Comparison of ENCODE assay signal across 8 cellular contexts in genomic region chr4:3480528-3481112, GRCh38. TPM values are rescaled to one million over a fixed set of nuclear protein-coding genes. Genes with fewer than 3 reads are reported as not detected.
DNase-seq lines count a peak whose midpoint lies in the region; ATAC-seq, FAIRE-seq and TF ChIP-seq lines count a peak whose summit lies in the region.

No MANE protein-coding gene starts in this region.

- no peaks in the 10 kb centered on the region for H3K36me3 Mint-ChIP-seq in memory B cell

- H4K8ac ChIP-seq in H1 (ENCODE audit: extremely low read depth, insufficient read depth, low read length), result no peak overlapping the region

- H3K9me3 Mint-ChIP-seq in memory B cell, result no peaks in the 10 kb centered on the region

- no peaks in the 10 kb centered on the region for H3K79me1 ChIP-seq in H1 (ENCODE audit: low read depth, low read length)

- no peaks in the 10 kb centered on the region for H3K36me3 ChIP-seq in H1 (ENCODE audit: control insufficient read depth in 2 of 4, insufficient read depth in 4 of 4, low read length in 3 of 4)

- peak; percentile 78 to 88 for TF ChIP-seq RAD21 in H1 (IDR thresholded peaks at IDR 0.05 in 1 of 2, conservative IDR thresholded peaks at IDR 0.05 in 1 of 2; ENCODE audit: low read depth in 2 of 2, low read length in 2 of 2)

- H3K9ac ChIP-seq in H1 (replicated peaks in 1 of 4; ENCODE audit: extremely low read depth in 1 of 4, low read depth in 3 of 4, low read length in 3 of 4), result no peak overlapping the region

- H3K27me3 ChIP-seq in H1 (replicated peaks in 1 of 4; ENCODE audit: control insufficient read depth in 3 of 4, extremely low read depth in 1 of 4, insufficient read depth in 3 of 4, low read length in 3 of 4), result peaks cover 7 to 69% (median 48%) of the 10 kb centered on the region in 4 experiments

- no peak overlapping the region for H3K23ac ChIP-seq in H1 (ENCODE audit: insufficient read length)

- H3K14ac ChIP-seq in H1 (ENCODE audit: insufficient read length), result no peak overlapping the region

- H2BK20ac ChIP-seq in H1 (ENCODE audit: low read length), result peak overlapping the region; percentile 72; the same call in 1 of the 2 replicates

- 5% methylated on average over 17 of the region's 17 CpGs; no CpG with 5 or more reads in 1 of the 2 experiments for WGBS in H1 (ENCODE audit: extremely low coverage in 1 of 2, insufficient coverage in 1 of 2, insufficient read length in 1 of 2, insufficient replicate concordance in 2 of 2, low coverage in 1 of 2, low lambda C conversion rate in 2 of 2, missing lambda C conversion rate in 1 of 2), 2 experiments

- peak overlapping the region; percentile 58 for H3K27ac Mint-ChIP-seq in memory B cell

- TF ChIP-seq POLR2A in H1 (IDR thresholded peaks at IDR 0.05; ENCODE audit: control extremely low read depth in 1 of 2, low read depth in 2 of 2, low read length in 2 of 2), result no peak

- H2BK15ac ChIP-seq in H1 (ENCODE audit: low read length), result no peak overlapping the region

- H3K27me3 Mint-ChIP-seq in memory B cell, result no peaks in the 10 kb centered on the region

- H3K18ac ChIP-seq in H1 (ENCODE audit: extremely low read depth, low read length), result peak overlapping the region; percentile 38; the same call in 1 of the 2 replicates

- H3K4me3 ChIP-seq in H1 (ENCODE audit: extremely low read depth in 1 of 4, insufficient read depth in 2 of 4, low read depth in 3 of 4, low read length in 4 of 4), result peak overlapping the region in 2 of 4 experiments; percentile 23 to 49; a peak in 4 of 8 replicates

- no peak overlapping the region for H3K56ac ChIP-seq in H1 (replicated peaks; ENCODE audit: insufficient read length, low read depth, low read length)

- no peak overlapping the region for H2AK5ac ChIP-seq in H1 (ENCODE audit: low read depth, low read length)

- H3K79me2 ChIP-seq in H1 (ENCODE audit: control insufficient read depth in 1 of 2, insufficient read depth in 2 of 2, low read length in 2 of 2), result no peaks in the 10 kb centered on the region

- peak overlapping the region; percentile 32 for H3K4ac ChIP-seq in H1 (replicated peaks; ENCODE audit: insufficient read length, low read depth, low read length)

- peak overlapping the region; percentile 75; the same call in 1 of the 2 replicates for H2BK5ac ChIP-seq in H1 (ENCODE audit: low read depth, low read length)

- peaks cover 27% of the 10 kb centered on the region for H3K4me1 Mint-ChIP-seq in memory B cell

- H3K23me2 ChIP-seq in H1 (ENCODE audit: low read depth, low read length), result peaks cover 3% of the 10 kb centered on the region; the same call in 1 of the 2 replicates

- H3K4me3 Mint-ChIP-seq in memory B cell, result no peak overlapping the region

- H4K91ac ChIP-seq in H1 (replicated peaks; ENCODE audit: insufficient read length, low read length), result no peak overlapping the region

- TF ChIP-seq EP300 in H1 (IDR thresholded peaks at IDR 0.05; ENCODE audit: borderline replicate concordance in 1 of 2, low read depth in 2 of 2, low read length in 2 of 2), result no peak

- H2BK120ac ChIP-seq in H1 (replicated peaks; ENCODE audit: low read depth, low read length), result no peak overlapping the region

- POLR2A ChIA-PET in H1 (lab: Charles Lee; ENCODE audit: partially characterized antibody), result interaction anchor here (1.0 to 1.4 kb wide), 4 partner anchors 13 to 286 kb away, joined by 3 to 5 read pairs (median 4); no protein-coding TSS in a partner anchor

- H3K4me2 ChIP-seq in H1 (ENCODE audit: insufficient read depth in 1 of 2, low read depth in 2 of 2, low read length in 2 of 2), result peak overlapping the region; percentile 59 to 70

- H2BK12ac ChIP-seq in H1 (ENCODE audit: low read depth, low read length), result no peak overlapping the region

- CTCF ChIA-PET in H1 (lab: Charles Lee; ENCODE audit: partially characterized antibody), result interaction anchor here (0.7 to 6.8 kb wide), 56 partner anchors 9 to 400 kb away, joined by 3 to 48 read pairs (median 5); partner anchors contain the start of genes DOK7 and HGFAC

- no peaks in the 10 kb centered on the region for H3K9me3 ChIP-seq in H1 (ENCODE audit: insufficient read depth in 2 of 2, low read depth in 1 of 2, low read length in 1 of 2)

- TF ChIP-seq CTCF in H1 (IDR thresholded peaks at IDR 0.05; ENCODE audit: control extremely low read depth in 1 of 3, insufficient read depth in 1 of 3, low read depth in 1 of 3, low read length in 3 of 3), result peak in 2 of 3 experiments; percentile 97 to 98; a peak in 3 of 4 replicates

- ATAC-seq in HG02885 (IDR thresholded peaks at IDR 0.05; ENCODE audit: poor library complexity, unreplicated experiment), result peak; percentile 78
- no peak for ATAC-seq in memory B cell (ENCODE audit: low read depth)
- no peak for ATAC-seq in HG02852 (IDR thresholded peaks at IDR 0.05; ENCODE audit: unreplicated experiment)

- DNase-seq in EL (peak; percentile 73), NCI-H82 (lab: John Stamatoyannopoulos, UW) (peak; percentile 68), H1 (ENCODE audit: low read depth in 1 of 2, low spot score in 2 of 2) (peak; percentile 66 to 100), memory B cell (ENCODE audit: low spot score in 2 of 2) (peak; percentile 87 to 95)
- peak; percentile 7 to 63 for DNase-seq in activated CD8-positive, alpha-beta memory T cell treated with anti-CD3 and anti-CD28 coated beads for 1 hour (ENCODE audit: extremely low read depth in 1 of 2, low read depth in 1 of 2)
- peak; percentile 57 to 59 for DNase-seq in stimulated activated CD8-positive, alpha-beta memory T cell treated with anti-CD3 and anti-CD28 coated beads, Interleukin-15, amount 100 ng/mL, for 48 hours (ENCODE audit: low read depth in 2 of 2)

- no peak for FAIRE-seq in H1 (lab: Jason Lieb, UNC)

- peak overlapping the region; percentile 61 for H4K5ac ChIP-seq in H1 (ENCODE audit: insufficient read length, low read depth, low read length)

- H3K27ac ChIP-seq in H1 (ENCODE audit: low read depth, low read length), result no peak overlapping the region

- H2AFZ ChIP-seq in H1 (ENCODE audit: low read length), result no peak overlapping the region

- peaks cover 0 to 30% (median 22%) of the 10 kb centered on the region in 4 experiments; a peak in 6 of 7 replicates for H3K4me1 ChIP-seq in H1 (replicated peaks in 1 of 4; ENCODE audit: control insufficient read depth in 3 of 4, insufficient read depth in 4 of 4, low read length in 3 of 4)

- peaks cover 0 to 1% of the 10 kb centered on the region in 2 experiments for H4K20me1 ChIP-seq in H1 (replicated peaks in 1 of 2; ENCODE audit: control insufficient read depth in 1 of 2, insufficient read depth in 2 of 2, low read length in 2 of 2)

TF ChIP-seq in H1, 55 proteins besides CTCF, POLR2A, EP300 and RAD21 (continues in another document):
- TF ChIP-seq JUN (IDR thresholded peaks at IDR 0.05; ENCODE audit: low read depth, low read length) (0 out of 2 replicates have a peak, but pooled peaks have one; percentile 37), SIN3A (conservative IDR thresholded peaks at IDR 0.05 in 1 of 2, IDR thresholded peaks at IDR 0.05 in 1 of 2; ENCODE audit: low read depth in 1 of 2, low read length in 2 of 2) (0 out of 4 replicates have a peak, but pooled peaks of 1 of the 2 experiments have one; percentile 27), MAX (IDR thresholded peaks at IDR 0.05) (peak; percentile 21; the same call in 1 of the 2 replicates), TEAD4 (IDR thresholded peaks at IDR 0.05; ENCODE audit: low read depth, low read length) (peak; percentile 21; the same call in 1 of the 2 replicates), SP2 (IDR thresholded peaks at IDR 0.05; ENCODE audit: low read length) (no peak), GABPA (IDR thresholded peaks at IDR 0.05; ENCODE audit: borderline replicate concordance, insufficient read depth, low read length) (peak; percentile 68; the same call in 1 of the 2 replicates), HDAC2 (IDR thresholded peaks at IDR 0.05; ENCODE audit: borderline replicate concordance in 1 of 2, low read depth in 2 of 2, low read length in 2 of 2) (0 out of 4 replicates have a peak, but pooled peaks of 1 of the 2 experiments have one; percentile 27), NRF1 (IDR thresholded peaks at IDR 0.05; ENCODE audit: low read depth, low read length) (0 out of 2 replicates have a peak, but pooled peaks have one; percentile 12)

RNA-seq across cellular contexts. Expression of gene DOK7, which starts 17.5 kb away (rescaled TPM):
- total RNA-seq in H1 (2021; fragmentation: NEBNext Ultra II Directional; extraction: Animal tissue kit (Norgen Biotek cat#: 25700)), result not detected in 2 replicates
- 0.32 and 0.36 TPM in 2 replicates for polyA plus RNA-seq in H1 (2011; rRNA removed)
- 0.19 TPM for polyA plus RNA-seq in H1 (2011; cell fraction: cytosol; rRNA removed)
- polyA plus RNA-seq in H1 (2011; cell fraction: nucleus; rRNA removed), result 0.27 TPM
- 0.09 to 0.32 TPM (median 0.25 TPM) in 3 of 4 replicates, not detected in the other for polyA plus RNA-seq in H1 (2012, experiment 1 of 2)
- polyA plus RNA-seq in H1 (2012, experiment 2 of 2), result 0.09 TPM
- polyA plus RNA-seq in H1 (2013, experiment 1 of 2), result 0.14 TPM
- 0.13 TPM for polyA plus RNA-seq in H1 (2013, experiment 2 of 2)
- not detected in 2 replicates for polyA minus RNA-seq in H1 (2011; rRNA and poly(A)+ RNA removed)
- not detected for polyA minus RNA-seq in H1 (2011; cell fraction: cytosol; rRNA and poly(A)+ RNA removed)
- polyA minus RNA-seq in H1 (2011; cell fraction: nucleus; rRNA and poly(A)+ RNA removed), result not detected

RNA-seq across cellular contexts. Expression of gene HGFAC, which starts 38.9 kb away (rescaled TPM):
- 0.15 TPM in 1 of 2 replicates, not detected in the other for total RNA-seq in H1 (2021; fragmentation: NEBNext Ultra II Directional; extraction: Animal tissue kit (Norgen Biotek cat#: 25700))
- polyA plus RNA-seq in H1 (2011; rRNA removed), result 0.14 and 0.35 TPM in 2 replicates
- 0.34 TPM for polyA plus RNA-seq in H1 (2011; cell fraction: cytosol; rRNA removed)
- 2.4 TPM for polyA plus RNA-seq in H1 (2011; cell fraction: nucleus; rRNA removed)
- polyA plus RNA-seq in H1 (2012, experiment 1 of 2), result 0.60 TPM in 1 of 4 replicates, not detected in the others
- not detected for polyA plus RNA-seq in H1 (2012, experiment 2 of 2)
- polyA plus RNA-seq in H1 (2013, experiment 1 of 2), result 0.10 TPM
- 0.07 TPM for polyA plus RNA-seq in H1 (2013, experiment 2 of 2)
- not detected in 2 replicates for polyA minus RNA-seq in H1 (2011; rRNA and poly(A)+ RNA removed)
- polyA minus RNA-seq in H1 (2011; cell fraction: cytosol; rRNA and poly(A)+ RNA removed), result not detected
- not detected for polyA minus RNA-seq in H1 (2011; cell fraction: nucleus; rRNA and poly(A)+ RNA removed)

RNA-seq across cellular contexts. Expression of gene LRPAP1, which starts 51.6 kb away (rescaled TPM):
- 101 and 106 TPM in 2 replicates for total RNA-seq in H1 (2021; fragmentation: NEBNext Ultra II Directional; extraction: Animal tissue kit (Norgen Biotek cat#: 25700))
- polyA plus RNA-seq in H1 (2011; rRNA removed), result 31.1 and 39.6 TPM in 2 replicates
- polyA plus RNA-seq in H1 (2011; cell fraction: cytosol; rRNA removed), result 80.4 TPM
- 79.1 TPM for polyA plus RNA-seq in H1 (2011; cell fraction: nucleus; rRNA removed)
- 76.1 to 129 TPM (median 105 TPM) in 4 replicates for polyA plus RNA-seq in H1 (2012, experiment 1 of 2)
- 55.3 TPM for polyA plus RNA-seq in H1 (2012, experiment 2 of 2)
- polyA plus RNA-seq in H1 (2013, experiment 1 of 2), result 89.8 TPM
- polyA plus RNA-seq in H1 (2013, experiment 2 of 2), result 106 TPM
- polyA minus RNA-seq in H1 (2011; rRNA and poly(A)+ RNA removed), result 31.4 and 55.9 TPM in 2 replicates
- 47.0 TPM for polyA minus RNA-seq in H1 (2011; cell fraction: cytosol; rRNA and poly(A)+ RNA removed)
- polyA minus RNA-seq in H1 (2011; cell fraction: nucleus; rRNA and poly(A)+ RNA removed), result 33.5 TPM

Comparison
In these comparisons a context has a peak if more than half of its experiments do, and no peak if none do; other contexts are left out.
1. DNase-seq: peak in every context shown above with its lines; median percentile 91 in memory B cell; 83 in H1; 73 in EL; 68 in NCI-H82; 58 in stimulated activated CD8-positive, alpha-beta memory T cell treated with anti-CD3 and anti-CD28 coated beads, Interleukin-15, amount 100 ng/mL, for 48 hours; 35 in activated CD8-positive, alpha-beta memory T cell treated with anti-CD3 and anti-CD28 coated beads for 1 hour.